ENCODE assay signal across 19 cellular contexts in the genomic region with DNA sequence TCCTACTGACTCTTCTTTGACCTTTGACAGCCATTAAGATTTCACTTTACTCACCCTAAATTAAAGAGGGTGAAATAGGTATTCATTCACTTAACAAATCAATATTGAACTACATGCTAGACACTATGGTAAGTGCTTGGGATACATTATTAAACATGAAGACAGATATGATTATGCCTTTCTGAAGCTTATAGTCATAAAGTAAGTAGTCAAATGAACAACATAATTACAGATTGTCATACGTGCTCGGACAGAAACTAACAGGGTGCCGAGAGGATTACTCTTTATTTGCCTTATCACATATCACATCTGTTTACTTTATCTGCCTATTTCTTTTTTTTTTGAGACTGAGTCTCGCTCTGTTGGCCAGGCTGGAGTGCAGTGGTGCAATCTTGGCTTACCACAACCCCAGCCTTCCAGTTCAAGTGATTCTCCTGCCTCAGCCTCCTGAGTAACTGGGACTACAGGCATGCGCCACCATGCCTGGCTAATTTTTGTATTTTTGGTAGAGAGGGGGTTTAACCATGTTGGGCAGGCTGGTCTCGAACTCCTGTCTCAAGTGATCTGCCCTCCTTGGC. TPM values are rescaled to one million over a fixed set of nuclear protein-coding genes. Genes with fewer than 3 reads are reported as not detected.
A peak's percentile ranks its signal among the peaks of the same experiment; 100 is the strongest.
DNase-seq lines count a peak whose midpoint lies in the region; ATAC-seq and TF ChIP-seq lines count a peak whose summit lies in the region.
"Had no signal": no experiment of that assay in that cellular context is flagged by ENCODE, and none has a peak within 500 bp of the region (broad histone marks: within the 10 kb centered on the region; RNA-seq: fewer than 3 reads in every experiment).

No MANE protein-coding gene starts in this region.

- no peak overlapping the region for H3K4me3 Mint-ChIP-seq in activated T-cell treated with anti-CD3 and anti-CD28 coated beads, Interleukin-2, amount 50 U/mL, for 4 hours
- no peak overlapping the region for H3K4me3 Mint-ChIP-seq in stimulated activated effector memory CD8-positive, alpha-beta T cell treated with anti-CD3 and anti-CD28 coated beads, Interleukin-12 subunit alpha, Interleukin-12 subunit beta, amount 100 ng/mL, for 72 hours
- H3K4me3 Mint-ChIP-seq: B cell; CD8-positive, alpha-beta T cell had no signal

- no peak overlapping the region for H3K27ac ChIP-seq in colonic mucosa
- H3K27ac ChIP-seq: 22Rv1, BLaER1, C4-2B had no signal

- no peak for TF ChIP-seq CTCF in colonic mucosa (IDR thresholded peaks at IDR 0.05)

- intact Hi-C loops in colonic mucosa (cut with DNase I), result no loop called here

- H3K9ac ChIP-seq in colonic mucosa (ENCODE audit: low read depth in 2 of 2, low read length in 2 of 2), result no peak overlapping the region
- H3K9ac ChIP-seq: BLaER1 had no signal

- H3K27me3 ChIP-seq in colonic mucosa, result no peaks in the 10 kb centered on the region
- H3K27me3 ChIP-seq: BLaER1 had no signal

- no peak overlapping the region for H3K4me3 ChIP-seq in colonic mucosa
- H3K4me3 ChIP-seq: BLaER1, HAP-1 had no signal

- no peaks in the 10 kb centered on the region for H3K36me3 ChIP-seq in colonic mucosa
- H3K36me3 ChIP-seq: BLaER1, HAP-1 had no signal

- no peaks in the 10 kb centered on the region for H3K27me3 Mint-ChIP-seq in activated T-cell treated with anti-CD3 and anti-CD28 coated beads, Interleukin-2, amount 50 U/mL, for 4 hours (ENCODE audit: low read depth)

- no peaks in the 10 kb centered on the region for H3K9me3 Mint-ChIP-seq in activated T-cell treated with anti-CD3 and anti-CD28 coated beads, Interleukin-2, amount 50 U/mL, for 4 hours
- no peaks in the 10 kb centered on the region for H3K9me3 Mint-ChIP-seq in stimulated activated effector memory CD8-positive, alpha-beta T cell treated with anti-CD3 and anti-CD28 coated beads, Interleukin-12 subunit alpha, Interleukin-12 subunit beta, amount 100 ng/mL, for 72 hours
- H3K9me3 Mint-ChIP-seq: CD8-positive, alpha-beta T cell had no signal

- no peaks in the 10 kb centered on the region for H3K36me3 Mint-ChIP-seq in activated T-cell treated with anti-CD3 and anti-CD28 coated beads, Interleukin-2, amount 50 U/mL, for 4 hours (ENCODE audit: insufficient read depth)
- no peaks in the 10 kb centered on the region for H3K36me3 Mint-ChIP-seq in stimulated activated effector memory CD8-positive, alpha-beta T cell treated with anti-CD3 and anti-CD28 coated beads, Interleukin-12 subunit alpha, Interleukin-12 subunit beta, amount 100 ng/mL, for 72 hours
- H3K36me3 Mint-ChIP-seq: CD4-positive, CD25-positive, alpha-beta regulatory T cell; CD8-positive, alpha-beta T cell had no signal

- ATAC-seq in activated T-cell treated with anti-CD3 and anti-CD28 coated beads, Interleukin-2, amount 50 U/mL, for 4 hours, result peak; percentile 47 to 59
- ATAC-seq in stimulated activated effector memory CD8-positive, alpha-beta T cell treated with anti-CD3 and anti-CD28 coated beads, Interleukin-12 subunit alpha, Interleukin-12 subunit beta, amount 100 ng/mL, for 72 hours, result peak; percentile 83
- ATAC-seq: CD8-positive, alpha-beta T cell had no signal

- peaks cover 54% of the 10 kb centered on the region for H3K4me1 Mint-ChIP-seq in activated T-cell treated with anti-CD3 and anti-CD28 coated beads, Interleukin-2, amount 50 U/mL, for 4 hours (ENCODE audit: low read depth)
- H3K4me1 Mint-ChIP-seq in stimulated activated effector memory CD8-positive, alpha-beta T cell treated with anti-CD3 and anti-CD28 coated beads, Interleukin-12 subunit alpha, Interleukin-12 subunit beta, amount 100 ng/mL, for 72 hours, result peaks cover 11% of the 10 kb centered on the region
- H3K4me1 Mint-ChIP-seq: B cell had no signal

- DNase-seq in DMS53 (lab: John Stamatoyannopoulos, UW) (peak; percentile 1), DMS53 treated with DMSO at 0.1 percent for 48 hours (lab: John Stamatoyannopoulos, UW; ENCODE audit: unreplicated experiment) (no peak), NCI-H69 (lab: John Stamatoyannopoulos, UW) (peak; percentile 72), colonic mucosa (no peak), NCI-H2081 (lab: John Stamatoyannopoulos, UW) (no peak)
- DNase-seq in activated T-cell treated with anti-CD3 and anti-CD28 coated beads, Interleukin-2, amount 50 U/mL, for 4 hours, result no peak
- DNase-seq in activated T-cell treated with anti-CD3 and anti-CD28 coated beads, Interleukin-2, amount 50 U/mL, for 48 hours, result no peak
- no peak for DNase-seq in stimulated activated effector memory CD8-positive, alpha-beta T cell treated with anti-CD3 and anti-CD28 coated beads, Interleukin-12 subunit alpha, Interleukin-12 subunit beta, amount 100 ng/mL, for 72 hours (ENCODE audit: low spot score in 2 of 2)
- DNase-seq: Caco-2; CD4-positive, CD25-positive, alpha-beta regulatory T cell; CD8-positive, alpha-beta T cell; DMS153; DMS79 treated with DMSO at 0.1 percent for 48 hours; GOT3 had no signal

- no peaks in the 10 kb centered on the region for H3K9me3 ChIP-seq in colonic mucosa
- H3K9me3 ChIP-seq: BLaER1, Caco-2, HAP-1 had no signal

- H3K4me1 ChIP-seq in colonic mucosa, result peaks cover 5% of the 10 kb centered on the region
- H3K4me1 ChIP-seq: BLaER1, HAP-1 had no signal

- H3K27ac Mint-ChIP-seq in stimulated activated effector memory CD8-positive, alpha-beta T cell treated with anti-CD3 and anti-CD28 coated beads, Interleukin-12 subunit alpha, Interleukin-12 subunit beta, amount 100 ng/mL, for 72 hours, result no peak overlapping the region
- H3K27ac Mint-ChIP-seq: B cell; CD4-positive, CD25-positive, alpha-beta regulatory T cell; CD8-positive, alpha-beta T cell had no signal

RNA-seq across cellular contexts. Expression of gene ACVR2A, which starts 9.8 kb away (rescaled TPM):
- 1 to 10 TPM; 6.7 to 7.5 (median 7.0) TPM for total RNA-seq in activated T-cell treated with anti-CD3 and anti-CD28 coated beads, Interleukin-2, amount 50 U/mL, for 4 hours
- 10 to 100 TPM; 15.4 to 20.4 TPM for total RNA-seq in colonic mucosa

Comparison
In these comparisons a context has a peak if more than half of its experiments do, and no peak if none do; other contexts are left out.
1. DNase-seq: peak in DMS53 (single experiment) and NCI-H69 (single experiment); none in DMS53 treated with DMSO at 0.1 percent for 48 hours (single experiment), activated T-cell treated with anti-CD3 and anti-CD28 coated beads, Interleukin-2, amount 50 U/mL, for 4 hours (single experiment), activated T-cell treated with anti-CD3 and anti-CD28 coated beads, Interleukin-2, amount 50 U/mL, for 48 hours (0 of 2), stimulated activated effector memory CD8-positive, alpha-beta T cell treated with anti-CD3 and anti-CD28 coated beads, Interleukin-12 subunit alpha, Interleukin-12 subunit beta, amount 100 ng/mL, for 72 hours (0 of 2), colonic mucosa (single experiment) and NCI-H2081 (0 of 2).